Comparison of ENCODE assay signal across 18 cellular contexts in the genomic region with DNA sequence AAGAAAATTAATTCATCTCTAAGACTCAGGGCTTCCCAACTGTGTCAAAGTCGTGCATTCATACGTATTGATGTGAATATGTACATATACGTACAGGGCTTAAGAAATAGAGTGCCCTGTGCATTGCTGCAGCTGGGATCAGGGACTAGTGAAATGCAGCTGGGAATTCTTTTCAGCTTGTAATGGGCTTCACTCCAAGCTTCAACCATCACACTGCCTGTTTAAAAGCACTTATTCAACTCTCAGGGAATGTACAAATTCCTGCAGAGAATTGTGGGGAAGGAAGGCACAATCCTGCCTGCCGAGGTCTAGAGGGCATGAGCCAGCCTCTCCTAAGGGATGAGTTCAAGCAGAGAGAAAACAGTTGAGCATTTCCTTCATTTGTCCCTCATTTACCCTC. TPM values are rescaled to one million over a fixed set of nuclear protein-coding genes. Genes with fewer than 3 reads are reported as not detected.
A peak's percentile ranks its signal among the peaks of the same experiment; 100 is the strongest.
DNase-seq lines count a peak whose midpoint lies in the region; ATAC-seq and TF ChIP-seq lines count a peak whose summit lies in the region.
"Had no signal": no experiment of that assay in that cellular context is flagged by ENCODE, and none has a peak within 500 bp of the region (broad histone marks: within the 10 kb centered on the region; RNA-seq: fewer than 3 reads in every experiment).

No MANE protein-coding gene starts in this region.

- H3K27me3 ChIP-seq in layer of hippocampus (ENCODE audit: control insufficient read depth, insufficient read depth, low read length): no peaks in the 10 kb centered on the region

- H3K27ac ChIP-seq in layer of hippocampus (ENCODE audit: low read depth, low read length): peak overlapping the region; percentile 58
- H3K27ac ChIP-seq: epithelial cell of prostate had no signal

- H3K27me3 Mint-ChIP-seq in HFFc6 (ENCODE audit: insufficient read depth): no peaks in the 10 kb centered on the region; the same call in 1 of the 2 replicates
- H3K27me3 Mint-ChIP-seq in chondrocyte (ENCODE audit: low read depth): no peaks in the 10 kb centered on the region

- H3K27ac Mint-ChIP-seq in HFFc6 (no peak overlapping the region), chondrocyte (ENCODE audit: unreplicated experiment) (peak overlapping the region; percentile 76)
- H3K27ac Mint-ChIP-seq: activated naive CD8-positive, alpha-beta T cell treated with anti-CD3 and anti-CD28 coated beads, Interleukin-2, amount 10 ng/mL, durations not matched to agents 7 days and 5 days; CD8-positive, alpha-beta memory T cell; naive thymus-derived CD4-positive, alpha-beta T cell; T-helper 2 cell treated with Interferon-gamma antibody and Interleukin-4, amounts not matched to agents 5 μg/mL and 100 μg/mL, for 36 hours had no signal

- TF ChIP-seq CTCF in HFFc6 (IDR thresholded peaks at IDR 0.05): no peak
- TF ChIP-seq CTCF in chondrocyte (IDR thresholded peaks at IDR 0.05): no peak

- ATAC-seq in sciatic nerve: peak; percentile 49
- no peak for ATAC-seq in HG03571 (IDR thresholded peaks at IDR 0.05; ENCODE audit: unreplicated experiment)
- ATAC-seq: activated CD4-positive, CD25-positive, alpha-beta regulatory T cell treated with anti-CD3 and anti-CD28 coated beads, Interleukin-2, amount 50 U/mL, for 24 hours; naive thymus-derived CD4-positive, alpha-beta T cell had no signal

- peak; percentile 1 for DNase-seq in HFFc6
- DNase-seq in chondrocyte (ENCODE audit: low spot score): no peak
- DNase-seq in sciatic nerve (ENCODE audit: low spot score): no peak
- DNase-seq in stimulated activated CD4-positive, alpha-beta T cell treated with anti-CD3 and anti-CD28 coated beads, Interleukin-4, amount 100 ng/mL, for 4 hours: no peak
- no peak for DNase-seq in HT-29 (ENCODE audit: low spot score)
- DNase-seq in COR-L47 (lab: John Stamatoyannopoulos, UW): no peak
- DNase-seq: activated CD8-positive, alpha-beta memory T cell treated with anti-CD3 and anti-CD28 coated beads for 24 hours; activated naive CD8-positive, alpha-beta T cell treated with anti-CD3 and anti-CD28 coated beads, Interleukin-2, amount 10 ng/mL, durations not matched to agents 7 days and 5 days; CD8-positive, alpha-beta memory T cell; MM.1S; naive thymus-derived CD4-positive, alpha-beta T cell; NCI-H187; Right ventricle myocardium superior had no signal

- intact Hi-C loops in sciatic nerve (cut with DNase I): no loop called here

- H3K36me3 Mint-ChIP-seq in HFFc6 (ENCODE audit: low read depth) (no peaks in the 10 kb centered on the region), chondrocyte (ENCODE audit: low read depth) (peaks cover 3% of the 10 kb centered on the region)
- H3K36me3 Mint-ChIP-seq: activated naive CD8-positive, alpha-beta T cell treated with anti-CD3 and anti-CD28 coated beads, Interleukin-2, amount 10 ng/mL, durations not matched to agents 7 days and 5 days had no signal

- no peaks in the 10 kb centered on the region for H3K4me1 Mint-ChIP-seq in HFFc6 (ENCODE audit: low read depth)
- peaks cover 13% of the 10 kb centered on the region for H3K4me1 Mint-ChIP-seq in chondrocyte (ENCODE audit: low read depth)
- H3K4me1 Mint-ChIP-seq: activated naive CD8-positive, alpha-beta T cell treated with anti-CD3 and anti-CD28 coated beads, Interleukin-2, amount 10 ng/mL, durations not matched to agents 7 days and 5 days; CD8-positive, alpha-beta memory T cell; naive thymus-derived CD4-positive, alpha-beta T cell had no signal

- H3K9me3 Mint-ChIP-seq in HFFc6 (peaks cover 11% of the 10 kb centered on the region; the same call in 1 of the 2 replicates), chondrocyte (ENCODE audit: low read depth) (peaks cover 10% of the 10 kb centered on the region)

- H3K4me3 Mint-ChIP-seq in HFFc6: no peak overlapping the region
- no peak overlapping the region for H3K4me3 Mint-ChIP-seq in chondrocyte (ENCODE audit: unreplicated experiment)
- H3K4me3 Mint-ChIP-seq: activated naive CD8-positive, alpha-beta T cell treated with anti-CD3 and anti-CD28 coated beads, Interleukin-2, amount 10 ng/mL, durations not matched to agents 7 days and 5 days; CD8-positive, alpha-beta memory T cell; naive thymus-derived CD4-positive, alpha-beta T cell; T-helper 2 cell treated with Interferon-gamma antibody and Interleukin-4, amounts not matched to agents 5 μg/mL and 100 μg/mL, for 36 hours had no signal

RNA-seq across cellular contexts. Expression of a gene that starts 59.6 kb away (rescaled TPM):
- 10 to 100 TPM; 29.1 to 47.7 (median 39.0) TPM for total RNA-seq in HFFc6 (2021; fragmentation: NEBNext Ultra II Directional; extraction: Animal tissue kit (Norgen Biotek cat#: 25700))
- total RNA-seq in chondrocyte (75.0 to 144 TPM (median 75.7 TPM) in 3 replicates), sciatic nerve (45.2 TPM)
- 22.2 and 22.8 TPM in 2 replicates for total RNA-seq in HT-29 (2014; rRNA removed; shearing (Covaris generic))
